8 cellular contexts compared by ENCODE assay signal in genomic region chr20:49276895-49277785, GRCh38. TPM values are rescaled to one million over a fixed set of nuclear protein-coding genes. Genes with fewer than 3 reads are reported as not detected.
DNase-seq lines count a peak whose midpoint lies in the region; ATAC-seq and TF ChIP-seq lines count a peak whose summit lies in the region.

No MANE protein-coding gene starts in this region.

- H3K27me3 Mint-ChIP-seq in Caco-2 (ENCODE audit: insufficient read depth, unreplicated experiment), result peaks cover 9% of the 10 kb centered on the region

- peaks cover 40% of the 10 kb centered on the region for H3K36me3 ChIP-seq in Caco-2 (ENCODE audit: control insufficient read depth, insufficient read depth, low read length)
- H3K36me3 ChIP-seq in OCI-LY1 (ENCODE audit: insufficient read depth, low read length), result peaks cover 63% of the 10 kb centered on the region
- peaks cover 18 to 62% (median 31%) of the 10 kb centered on the region in 4 donors for H3K36me3 ChIP-seq in sigmoid colon

- H3K27me3 ChIP-seq in Caco-2 (replicated peaks; ENCODE audit: control insufficient read depth, insufficient read depth, low read length) (no peaks in the 10 kb centered on the region), OCI-LY1 (ENCODE audit: insufficient read depth, low read length) (no peaks in the 10 kb centered on the region), sigmoid colon (no peaks in the 10 kb centered on the region)

- 1 to 2% methylated on average over 32 of the region's 32 CpGs for WGBS in sigmoid colon, 2 donors

- TF ChIP-seq EP300 in sigmoid colon (IDR thresholded peaks at IDR 0.05), result no peak

- peaks cover 94% of the 10 kb centered on the region for H3K36me3 Mint-ChIP-seq in Caco-2 (ENCODE audit: insufficient read depth, unreplicated experiment)

- peak overlapping the region; percentile 100 for H3K9ac ChIP-seq in OCI-LY1 (ENCODE audit: low read length)

- H3K4me1 ChIP-seq in Caco-2 (peaks cover 33% of the 10 kb centered on the region), OCI-LY1 (ENCODE audit: insufficient read depth, low read length, severe bottlenecking) (peaks cover 45% of the 10 kb centered on the region), sigmoid colon (peaks cover 0 to 52% (median 47%) of the 10 kb centered on the region in 4 donors)

- H3K4me3 ChIP-seq in Caco-2 (ENCODE audit: low read depth, low read length), result peak overlapping the region; percentile 76
- peak overlapping the region; percentile 100 for H3K4me3 ChIP-seq in OCI-LY1 (ENCODE audit: low read depth, low read length, poor library complexity, severe bottlenecking)
- H3K4me3 ChIP-seq in sigmoid colon, result peak overlapping the region; percentile 86 to 98 (median 90)

- intact Hi-C loops in Caco-2 (cut with micrococcal nuclease; ENCODE audit: unreplicated experiment), result loop anchor here (1.0 kb wide), 1 partner anchor 31 kb away; no protein-coding TSS in a partner anchor
- intact Hi-C loops in left ventricle myocardium superior (cut with micrococcal nuclease), result no loop called here
- intact Hi-C loops in sigmoid colon (cut with DNase I), result no loop called here

- TF ChIP-seq CTCF in Caco-2 (IDR thresholded peaks at IDR 0.05; ENCODE audit: insufficient read depth in 1 of 2, low read depth in 1 of 2, low read length in 1 of 2, severe bottlenecking in 1 of 2, unreplicated experiment in 1 of 2), result no peak
- no peak for TF ChIP-seq CTCF in OCI-LY1 (IDR thresholded peaks at IDR 0.05; ENCODE audit: low read length)
- no peak for TF ChIP-seq CTCF in sigmoid colon (IDR thresholded peaks at IDR 0.05)

- H2AFZ ChIP-seq in OCI-LY1 (ENCODE audit: low read length), result no peak overlapping the region

- peaks cover 45% of the 10 kb centered on the region for H3K4me1 Mint-ChIP-seq in Caco-2 (ENCODE audit: low read depth, unreplicated experiment)

- peak overlapping the region; percentile 91 for H3K4me2 ChIP-seq in OCI-LY1 (ENCODE audit: low read length)

- DNase-seq in Caco-2 (peak; percentile 46), left ventricle myocardium superior (peak; percentile 53), sigmoid colon (peak; percentile 77), HCEC 1CT (no peak)
- DNase-seq in activated naive CD4-positive, alpha-beta T cell treated with anti-CD3 and anti-CD28 coated beads, Interleukin-2, amount 50 U/mL, for 16 hours, result peak; percentile 67

- H3K9me3 ChIP-seq in Caco-2 (peaks cover 27% of the 10 kb centered on the region), OCI-LY1 (ENCODE audit: low read length) (peaks cover 11% of the 10 kb centered on the region), sigmoid colon (peaks cover 0 to 7% (median 3%) of the 10 kb centered on the region in 4 donors)

- H3K27ac Mint-ChIP-seq in Caco-2 (ENCODE audit: unreplicated experiment), result peak overlapping the region; percentile 97

- POLR2A ChIA-PET in Caco-2 (lab: Charles Lee), result interaction anchor here (0.5 to 2.3 kb wide), 19 partner anchors 10 to 520 kb away, joined by 3 to 45 read pairs (median 4); partner anchors contain the start of genes CSE1L and DDX27

- H3K27ac ChIP-seq in OCI-LY1 (ENCODE audit: low read depth, low read length, poor library complexity, severe bottlenecking) (peak overlapping the region; percentile 66), sigmoid colon (peak overlapping the region; percentile 95 to 98 (median 97))

- peak overlapping the region; percentile 81 for H3K4me3 Mint-ChIP-seq in Caco-2 (ENCODE audit: unreplicated experiment)

- CTCF ChIA-PET in Caco-2 (lab: Charles Lee), result interaction anchor here (0.6 to 1.7 kb wide), 7 partner anchors 11 to 145 kb away, joined by 3 to 9 read pairs (median 4); no protein-coding TSS in a partner anchor

- no peaks in the 10 kb centered on the region for H3K9me2 ChIP-seq in OCI-LY1 (ENCODE audit: low read depth, low read length)

- ATAC-seq in left ventricle myocardium superior, result peak; percentile 9
- no peak for ATAC-seq in HG03469 (IDR thresholded peaks at IDR 0.05; ENCODE audit: unreplicated experiment)
- ATAC-seq in HG03565 (IDR thresholded peaks at IDR 0.05; ENCODE audit: unreplicated experiment), result no peak

- H3F3A ChIP-seq in OCI-LY1 (ENCODE audit: insufficient read depth, low read length), result no peaks in the 10 kb centered on the region

- H3K9me3 Mint-ChIP-seq in Caco-2 (ENCODE audit: unreplicated experiment), result peaks cover 24% of the 10 kb centered on the region

- BruUV-seq in Caco-2 (replicated peaks; lab: Mats Ljungman, UMichigan), result no TSS peak

- H4K20me1 ChIP-seq in OCI-LY1 (ENCODE audit: insufficient read depth, low read length), result no peaks in the 10 kb centered on the region

- peaks cover 42% of the 10 kb centered on the region for H3K79me2 ChIP-seq in OCI-LY1 (ENCODE audit: insufficient read depth, low read length)

- TF ChIP-seq POLR2A in sigmoid colon (IDR thresholded peaks at IDR 0.05), result no peak

RNA-seq across cellular contexts. Expression of gene ZNFX1, which starts 0.7 kb away (rescaled TPM):
- 34.0 and 34.7 TPM in 2 replicates for total RNA-seq in Caco-2 (2022)
- total RNA-seq in left ventricle myocardium superior, result 20.6 TPM
- 10 to 100 TPM; 25.7 to 32.1 (median 29.6) TPM for total RNA-seq in sigmoid colon
- 10 to 100 TPM in 1 of 3 donors, 1 to 10 TPM in 2; 7.2 to 20.2 (median 9.5) TPM for polyA plus RNA-seq in sigmoid colon

RNA-seq across cellular contexts. Expression of gene DDX27, which starts 57.9 kb away (rescaled TPM):
- total RNA-seq in Caco-2 (2022) (146 and 148 TPM in 2 replicates), left ventricle myocardium superior (13.4 TPM), sigmoid colon (10 to 100 TPM; 23.5 to 28.2 (median 27.8) TPM)
- polyA plus RNA-seq in sigmoid colon, result 10 to 100 TPM; 16.8 to 40.4 (median 22.2) TPM
